ENCODE assay signal across 8 cellular contexts in genomic region chr3:4493931-4494806, GRCh38. TPM values are rescaled to one million over a fixed set of nuclear protein-coding genes. Genes with fewer than 3 reads are reported as not detected.
DNase-seq lines count a peak whose midpoint lies in the region; ATAC-seq and TF ChIP-seq lines count a peak whose summit lies in the region.

No MANE protein-coding gene starts in this region.

- peak overlapping the region; percentile 80 for H3K4me3 Mint-ChIP-seq in Caco-2 (ENCODE audit: unreplicated experiment)

- H3K4me1 Mint-ChIP-seq in Caco-2 (ENCODE audit: low read depth, unreplicated experiment) = no peaks in the 10 kb centered on the region

- intact Hi-C loops in Caco-2 (cut with micrococcal nuclease; ENCODE audit: unreplicated experiment) (loop anchor here (1.0 to 5.0 kb wide), 5 partner anchors 27 to 628 kb away; partner anchors contain the start of genes ARL8B and SUMF1), left ventricle myocardium superior (cut with micrococcal nuclease) (loop anchor here (10.0 kb wide), 1 partner anchor 141 kb away; no protein-coding TSS in a partner anchor)

- DNase-seq in Caco-2 = no peak
- peak; percentile 49 to 61 for DNase-seq in Kasumi-1 (lab: John Stamatoyannopoulos, UW)
- peak in 1 of 2 donors; percentile 14 for DNase-seq in activated naive CD4-positive, alpha-beta T cell treated with anti-CD3 and anti-CD28 coated beads, Interleukin-2, amount 50 U/mL, for 72 hours (ENCODE audit: low spot score in 2 of 2)
- peak; percentile 35 for DNase-seq in left ventricle myocardium superior
- no peak for DNase-seq in NCI-H1694 treated with DMSO at 0.1 percent for 48 hours (lab: John Stamatoyannopoulos, UW)
- no peak for DNase-seq in DMS153 (lab: John Stamatoyannopoulos, UW)

- H3K27ac ChIP-seq in rectal smooth muscle tissue (ENCODE audit: low read depth, low read length) = peak overlapping the region; percentile 69

- no peak overlapping the region for H3K27ac Mint-ChIP-seq in Caco-2 (ENCODE audit: unreplicated experiment)
- peak overlapping the region; percentile 93 to 95 for H3K27ac Mint-ChIP-seq in activated naive CD4-positive, alpha-beta T cell treated with anti-CD3 and anti-CD28 coated beads, Interleukin-2, amount 50 U/mL, for 72 hours

- POLR2A ChIA-PET in Caco-2 (lab: Charles Lee) = interaction anchor here (1.2 kb wide), 1 partner anchor 7 kb away, joined by 5 read pairs; no protein-coding TSS in a partner anchor

- H3K27me3 Mint-ChIP-seq in Caco-2 (ENCODE audit: insufficient read depth, unreplicated experiment) = no peaks in the 10 kb centered on the region

- peaks cover 4% of the 10 kb centered on the region; the same call in 1 of the 2 replicates for H3K4me1 ChIP-seq in Caco-2
- peaks cover 11% of the 10 kb centered on the region for H3K4me1 ChIP-seq in rectal smooth muscle tissue (ENCODE audit: control insufficient read depth, insufficient read depth, low read length)

- no peaks in the 10 kb centered on the region for H3K36me3 ChIP-seq in Caco-2 (ENCODE audit: control insufficient read depth, insufficient read depth, low read length)
- H3K36me3 ChIP-seq in rectal smooth muscle tissue (ENCODE audit: control insufficient read depth, insufficient read depth, low read length) = no peaks in the 10 kb centered on the region

- H3K27me3 ChIP-seq in Caco-2 (replicated peaks; ENCODE audit: control insufficient read depth, insufficient read depth, low read length) (no peaks in the 10 kb centered on the region; the same call in 1 of the 2 replicates), rectal smooth muscle tissue (ENCODE audit: control insufficient read depth, insufficient read depth, low read length) (no peaks in the 10 kb centered on the region)

- no peak for ATAC-seq in activated naive CD4-positive, alpha-beta T cell treated with anti-CD3 and anti-CD28 coated beads, Interleukin-2, amount 50 U/mL, for 72 hours
- ATAC-seq in left ventricle myocardium superior = peak; percentile 7
- no peak for ATAC-seq in GM18498 (IDR thresholded peaks at IDR 0.05; ENCODE audit: unreplicated experiment)

- no peak for TF ChIP-seq CTCF in Caco-2 (IDR thresholded peaks at IDR 0.05; ENCODE audit: insufficient read depth in 1 of 2, low read depth in 1 of 2, low read length in 1 of 2, severe bottlenecking in 1 of 2, unreplicated experiment in 1 of 2)

- CTCF ChIA-PET in Caco-2 (lab: Charles Lee) = no interaction called here

- H3K9me3 ChIP-seq in Caco-2 = no peaks in the 10 kb centered on the region

- peaks cover 8% of the 10 kb centered on the region for H3K36me3 Mint-ChIP-seq in Caco-2 (ENCODE audit: insufficient read depth, unreplicated experiment)
- H3K36me3 Mint-ChIP-seq in activated naive CD4-positive, alpha-beta T cell treated with anti-CD3 and anti-CD28 coated beads, Interleukin-2, amount 50 U/mL, for 72 hours = peaks cover 0 to 13% of the 10 kb centered on the region in 2 donors

- peak overlapping the region; percentile 67 for H3K4me3 ChIP-seq in Caco-2 (ENCODE audit: low read depth, low read length)
- H3K4me3 ChIP-seq in rectal smooth muscle tissue (ENCODE audit: low read length) = peak overlapping the region; percentile 88

- no peaks in the 10 kb centered on the region for H3K9me3 Mint-ChIP-seq in Caco-2 (ENCODE audit: unreplicated experiment)
- H3K9me3 Mint-ChIP-seq in activated naive CD4-positive, alpha-beta T cell treated with anti-CD3 and anti-CD28 coated beads, Interleukin-2, amount 50 U/mL, for 72 hours = no peaks in the 10 kb centered on the region

- no peak overlapping the region for H3K9ac ChIP-seq in rectal smooth muscle tissue (ENCODE audit: low read length)

- TSS peak; percentile 60 for BruUV-seq in Caco-2 (replicated peaks; lab: Mats Ljungman, UMichigan)

RNA-seq across cellular contexts. Expression of gene ITPR1, which starts 1.0 kb away (rescaled TPM):
- total RNA-seq in Caco-2 (2022) (8.9 and 10.4 TPM in 2 replicates), left ventricle myocardium superior (16.6 TPM)
- total RNA-seq in activated naive CD4-positive, alpha-beta T cell treated with anti-CD3 and anti-CD28 coated beads, Interleukin-2, amount 50 U/mL, for 72 hours = 10 to 100 TPM; 40.0 to 70.7 TPM

RNA-seq across cellular contexts. Expression of gene SUMF1, which starts 27.1 kb away (rescaled TPM):
- 22.9 and 24.4 TPM in 2 replicates for total RNA-seq in Caco-2 (2022)
- total RNA-seq in activated naive CD4-positive, alpha-beta T cell treated with anti-CD3 and anti-CD28 coated beads, Interleukin-2, amount 50 U/mL, for 72 hours = 1 to 10 TPM; 4.8 to 6.2 TPM
- 6.8 TPM for total RNA-seq in left ventricle myocardium superior

Comparison
In these comparisons a context has a peak if more than half of its experiments do, and no peak if none do; other contexts are left out.
1. DNase-seq: peak in Kasumi-1 (2 of 2) and left ventricle myocardium superior (single experiment); none in Caco-2 (0 of 2), NCI-H1694 treated with DMSO at 0.1 percent for 48 hours (single experiment) and DMS153 (single experiment).